In genomic region chr19:39398297-39398864, GRCh38 we compare ENCODE assay signal across 6 cellular contexts. TPM values are rescaled to one million over a fixed set of nuclear protein-coding genes. Genes with fewer than 3 reads are reported as not detected.
DNase-seq lines count a peak whose midpoint lies in the region; ATAC-seq and TF ChIP-seq lines count a peak whose summit lies in the region.

No MANE protein-coding gene starts in this region.

- TF ChIP-seq POLR2A in thyroid gland (IDR thresholded peaks at IDR 0.05) = no peak

- H3K9me3 ChIP-seq in thyroid gland = no peaks in the 10 kb centered on the region

- peak overlapping the region; percentile 74 to 100 (median 99) for H3K27ac ChIP-seq in thyroid gland

- H3K36me3 ChIP-seq in thyroid gland = peaks cover 4 to 6% of the 10 kb centered on the region in 2 donors

- peaks cover 33 to 53% of the 10 kb centered on the region in 2 donors for H3K4me1 ChIP-seq in thyroid gland

- TF ChIP-seq CTCF in thyroid gland (IDR thresholded peaks at IDR 0.05) (no peak), GM20000 (IDR thresholded peaks at IDR 0.05; ENCODE audit: extremely low read depth, missing control alignments) (no peak)

- WGBS in thyroid gland, 2 donors = 77 to 85% methylated on average over 11 of the region's 11 CpGs

- DNase-seq in HCEC 1CT (peak; percentile 88), hypothalamus (lab: John Stamatoyannopoulos, UW) (peak in 26 of 51 donors; percentile 10 to 60 (median 28)), thyroid gland (peak; percentile 37 to 53), GM20000 (ENCODE audit: low spot score) (no peak)
- peak; percentile 47 for DNase-seq in activated CD8-positive, alpha-beta memory T cell treated with anti-CD3 and anti-CD28 coated beads, Interleukin-2, amount 50 U/mL, for 1 hour (ENCODE audit: extremely low read depth)

- intact Hi-C loops in thyroid gland (cut with DNase I) = no loop called here

- H3K4me3 ChIP-seq in thyroid gland (replicated peaks in 1 of 3) = no peak overlapping the region

- no peaks in the 10 kb centered on the region for H3K27me3 ChIP-seq in thyroid gland

- no peak for ATAC-seq in GM21825 (IDR thresholded peaks at IDR 0.05; ENCODE audit: unreplicated experiment)

RNA-seq across cellular contexts. Expression of gene MED29, which starts 7.2 kb away (rescaled TPM):
- 10 to 100 TPM; 44.3 to 77.5 (median 63.4) TPM for total RNA-seq in thyroid gland

RNA-seq across cellular contexts. Expression of gene PAF1, which starts 7.5 kb away (rescaled TPM):
- 10 to 100 TPM; 38.8 to 60.3 (median 50.8) TPM for total RNA-seq in thyroid gland

RNA-seq across cellular contexts. Expression of gene ZFP36, which starts 8.3 kb away (rescaled TPM):
- 100 to 1,000 TPM in 1 of 4 donors, 10 to 100 TPM in 3; 32.4 to 109 (median 62.4) TPM for total RNA-seq in thyroid gland

RNA-seq across cellular contexts. Expression of gene PLEKHG2, which starts 14.1 kb away (rescaled TPM):
- 10 to 100 TPM in 2 of 4 donors, 1 to 10 TPM in 2; 8.2 to 29.1 (median 10.7) TPM for total RNA-seq in thyroid gland

RNA-seq across cellular contexts. Expression of gene RPS16, which starts 37.4 kb away (rescaled TPM):
- 1,000 to 10,000 TPM in 2 of 4 donors, 100 to 1,000 TPM in 2; 919 to 2,686 (median 1,277) TPM for total RNA-seq in thyroid gland
